Comparison of ENCODE assay signal across 9 cellular contexts in the genomic region with DNA sequence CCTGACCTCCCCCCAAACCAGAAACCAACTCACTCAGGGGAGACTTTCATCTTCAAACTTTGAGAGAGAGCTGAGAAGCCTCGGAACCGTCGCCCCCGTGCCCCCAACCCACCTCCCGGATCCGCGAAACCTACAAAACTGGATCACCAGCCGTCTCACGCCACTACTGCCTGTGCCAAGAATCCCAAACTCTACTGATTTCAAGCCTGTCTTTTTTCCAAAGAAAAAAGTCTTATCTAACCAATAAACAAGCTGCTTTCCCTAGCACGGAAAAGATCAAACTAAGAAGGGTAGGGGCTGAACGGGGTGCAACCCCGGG. TPM values are rescaled to one million over a fixed set of nuclear protein-coding genes. Genes with fewer than 3 reads are reported as not detected.
A peak's percentile ranks its signal among the peaks of the same experiment; 100 is the strongest.
DNase-seq lines count a peak whose midpoint lies in the region; ATAC-seq and TF ChIP-seq lines count a peak whose summit lies in the region.
"Had no signal": no experiment of that assay in that cellular context is flagged by ENCODE, and none has a peak within 500 bp of the region (broad histone marks: within the 10 kb centered on the region; RNA-seq: fewer than 3 reads in every experiment).

No MANE protein-coding gene starts in this region.

- no peak for TF ChIP-seq CTCF in left lung (IDR thresholded peaks at IDR 0.05)

- H3K9me3 Mint-ChIP-seq in activated CD4-positive, alpha-beta T cell treated with anti-CD3 and anti-CD28 coated beads, Interleukin-2, amount 10 ng/mL, durations not matched to agents 7 days and 5 days, result no peaks in the 10 kb centered on the region
- H3K9me3 Mint-ChIP-seq in activated naive CD8-positive, alpha-beta T cell treated with anti-CD3 and anti-CD28 coated beads, Interleukin-2, amount 50 U/mL, for 24 hours, result no peaks in the 10 kb centered on the region

- H3K36me3 ChIP-seq in left lung, result no peaks in the 10 kb centered on the region

- peaks cover 13% of the 10 kb centered on the region for H3K27me3 Mint-ChIP-seq in activated CD4-positive, alpha-beta T cell treated with anti-CD3 and anti-CD28 coated beads, Interleukin-2, amount 10 ng/mL, durations not matched to agents 7 days and 5 days
- H3K27me3 Mint-ChIP-seq in activated naive CD8-positive, alpha-beta T cell treated with anti-CD3 and anti-CD28 coated beads, Interleukin-2, amount 50 U/mL, for 24 hours, result peaks cover 9% of the 10 kb centered on the region

- peaks cover 28% of the 10 kb centered on the region for H3K4me1 Mint-ChIP-seq in activated CD4-positive, alpha-beta T cell treated with anti-CD3 and anti-CD28 coated beads, Interleukin-2, amount 10 ng/mL, durations not matched to agents 7 days and 5 days
- H3K4me1 Mint-ChIP-seq in activated naive CD8-positive, alpha-beta T cell treated with anti-CD3 and anti-CD28 coated beads, Interleukin-2, amount 50 U/mL, for 24 hours, result peaks cover 32% of the 10 kb centered on the region

- H3K4me1 ChIP-seq in left lung, result peaks cover 9 to 19% of the 10 kb centered on the region in 2 donors

- CTCF ChIA-PET in activated CD4-positive, alpha-beta T cell treated with anti-CD3 and anti-CD28 coated beads, Interleukin-2, amount 10 ng/mL, durations not matched to agents 7 days and 5 days (lab: Charles Lee), result interaction anchor here (1.2 kb wide), 1 partner anchor 22 kb away, joined by 3 read pairs; no protein-coding TSS in a partner anchor
- CTCF ChIA-PET in HEK293T (lab: Yijun Ruan, JAX), result interaction anchor here (1.9 kb wide), 1 partner anchor 327 kb away, joined by 7 read pairs; no protein-coding TSS in a partner anchor

- peaks cover 0 to 72% of the 10 kb centered on the region in 2 donors for H3K27me3 ChIP-seq in left lung

- H3K9me3 ChIP-seq in left lung, result no peaks in the 10 kb centered on the region

- H3K4me3 Mint-ChIP-seq in activated CD4-positive, alpha-beta T cell treated with anti-CD3 and anti-CD28 coated beads, Interleukin-2, amount 10 ng/mL, durations not matched to agents 7 days and 5 days, result no peak overlapping the region
- no peak overlapping the region for H3K4me3 Mint-ChIP-seq in activated naive CD8-positive, alpha-beta T cell treated with anti-CD3 and anti-CD28 coated beads, Interleukin-2, amount 50 U/mL, for 24 hours

- H3K4me3 ChIP-seq in left lung, result no peak overlapping the region

- peak overlapping the region; percentile 84 for H3K27ac Mint-ChIP-seq in activated CD4-positive, alpha-beta T cell treated with anti-CD3 and anti-CD28 coated beads, Interleukin-2, amount 10 ng/mL, durations not matched to agents 7 days and 5 days
- H3K27ac Mint-ChIP-seq in activated naive CD8-positive, alpha-beta T cell treated with anti-CD3 and anti-CD28 coated beads, Interleukin-2, amount 50 U/mL, for 24 hours, result peak overlapping the region; percentile 73

- DNase-seq in activated CD4-positive, alpha-beta T cell treated with anti-CD3 and anti-CD28 coated beads, Interleukin-2, amount 10 ng/mL, durations not matched to agents 7 days and 5 days, result no peak
- no peak for DNase-seq in activated CD4-positive, alpha-beta T cell treated with anti-CD3 and anti-CD28 coated beads for 48 hours
- no peak for DNase-seq in activated naive CD8-positive, alpha-beta T cell treated with anti-CD3 and anti-CD28 coated beads, Interleukin-2, amount 50 U/mL, for 24 hours
- no peak for DNase-seq in left lung
- no peak for DNase-seq in HEK293T (ENCODE audit: extremely low spot score)
- DNase-seq in HT-29 (ENCODE audit: low spot score), result no peak
- DNase-seq in NK-92 (lab: John Stamatoyannopoulos, UW; ENCODE audit: unreplicated experiment), result no peak
- DNase-seq: NCI-H526 treated with DMSO at 0.1 percent for 48 hours had no signal

- H3K27ac ChIP-seq in left lung (peak overlapping the region; percentile 86 to 94), temporal lobe (ENCODE audit: low read depth, low read length) (peak overlapping the region; percentile 44)

- POLR2A ChIA-PET in activated CD4-positive, alpha-beta T cell treated with anti-CD3 and anti-CD28 coated beads, Interleukin-2, amount 10 ng/mL, durations not matched to agents 7 days and 5 days (lab: Charles Lee), result no interaction called here
- POLR2A ChIA-PET in HEK293T (lab: Yijun Ruan, JAX), result no interaction called here

- H3K36me3 Mint-ChIP-seq in activated CD4-positive, alpha-beta T cell treated with anti-CD3 and anti-CD28 coated beads, Interleukin-2, amount 10 ng/mL, durations not matched to agents 7 days and 5 days (ENCODE audit: low read depth), result peaks cover 7% of the 10 kb centered on the region
- H3K36me3 Mint-ChIP-seq in activated naive CD8-positive, alpha-beta T cell treated with anti-CD3 and anti-CD28 coated beads, Interleukin-2, amount 50 U/mL, for 24 hours (ENCODE audit: low read depth), result no peaks in the 10 kb centered on the region

- intact Hi-C loops in left lung (cut with DNase I), result loop anchor here (5.0 to 10.0 kb wide), 3 partner anchors 105 to 265 kb away; no protein-coding TSS in a partner anchor

- ATAC-seq in activated naive CD8-positive, alpha-beta T cell treated with anti-CD3 and anti-CD28 coated beads, Interleukin-2, amount 50 U/mL, for 24 hours, result no peak
- ATAC-seq in left lung, result no peak

TF ChIP-seq in HEK293T, 16 proteins besides CTCF, POLR2A, EP300 and RAD21:
- TF ChIP-seq SP1 (IDR thresholded peaks at IDR 0.05), result no peak
- TF ChIP-seq NFRKB (IDR thresholded peaks at IDR 0.05), result no peak
- TF ChIP-seq LEF1 (IDR thresholded peaks at IDR 0.05; ENCODE audit: borderline replicate concordance), result no peak
- TF ChIP-seq FOXA1 (IDR thresholded peaks at IDR 0.05), result no peak
- TF ChIP-seq SUZ12 (IDR thresholded peaks at IDR 0.05), result no peak
- TF ChIP-seq L3MBTL2 (conservative IDR thresholded peaks at IDR 0.05), result no peak
- no peak for TF ChIP-seq FOXK2 (IDR thresholded peaks at IDR 0.05)
- no peak for TF ChIP-seq CTBP1 (IDR thresholded peaks at IDR 0.05; ENCODE audit: borderline replicate concordance)
- TF ChIP-seq BHLHE40 (IDR thresholded peaks at IDR 0.05; ENCODE audit: borderline replicate concordance), result no peak
- TF ChIP-seq, protein P1, sequence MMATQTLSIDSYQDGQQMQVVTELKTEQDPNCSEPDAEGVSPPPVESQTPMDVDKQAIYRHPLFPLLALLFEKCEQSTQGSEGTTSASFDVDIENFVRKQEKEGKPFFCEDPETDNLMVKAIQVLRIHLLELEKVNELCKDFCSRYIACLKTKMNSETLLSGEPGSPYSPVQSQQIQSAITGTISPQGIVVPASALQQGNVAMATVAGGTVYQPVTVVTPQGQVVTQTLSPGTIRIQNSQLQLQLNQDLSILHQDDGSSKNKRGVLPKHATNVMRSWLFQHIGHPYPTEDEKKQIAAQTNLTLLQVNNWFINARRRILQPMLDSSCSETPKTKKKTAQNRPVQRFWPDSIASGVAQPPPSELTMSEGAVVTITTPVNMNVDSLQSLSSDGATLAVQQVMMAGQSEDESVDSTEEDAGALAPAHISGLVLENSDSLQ (IDR thresholded peaks at IDR 0.05), result no peak
- no peak for TF ChIP-seq HDGF (IDR thresholded peaks at IDR 0.05; ENCODE audit: borderline replicate concordance)
- no peak for TF ChIP-seq FOXM1 (IDR thresholded peaks at IDR 0.05; ENCODE audit: borderline replicate concordance)
- TF ChIP-seq ZNF384 (IDR thresholded peaks at IDR 0.05), result no peak
TF ChIP-seq in HEK293T: peak in this region for 0.

RNA-seq across cellular contexts. Expression of a gene that starts 2.0 kb away (rescaled TPM):
- total RNA-seq in activated CD4-positive, alpha-beta T cell treated with anti-CD3 and anti-CD28 coated beads, Interleukin-2, amount 10 ng/mL, durations not matched to agents 7 days and 5 days, result 10 to 100 TPM; 12.7 to 13.4 TPM
- total RNA-seq in left lung (10 to 100 TPM; 25.0 to 41.6 TPM), temporal lobe (33.9 TPM)
- 58.9 and 72.1 TPM in 2 replicates for total RNA-seq in HT-29 (2014; rRNA removed; shearing (Covaris generic))
